Comparison of ENCODE assay signal across 27 cellular contexts in the genomic region with DNA sequence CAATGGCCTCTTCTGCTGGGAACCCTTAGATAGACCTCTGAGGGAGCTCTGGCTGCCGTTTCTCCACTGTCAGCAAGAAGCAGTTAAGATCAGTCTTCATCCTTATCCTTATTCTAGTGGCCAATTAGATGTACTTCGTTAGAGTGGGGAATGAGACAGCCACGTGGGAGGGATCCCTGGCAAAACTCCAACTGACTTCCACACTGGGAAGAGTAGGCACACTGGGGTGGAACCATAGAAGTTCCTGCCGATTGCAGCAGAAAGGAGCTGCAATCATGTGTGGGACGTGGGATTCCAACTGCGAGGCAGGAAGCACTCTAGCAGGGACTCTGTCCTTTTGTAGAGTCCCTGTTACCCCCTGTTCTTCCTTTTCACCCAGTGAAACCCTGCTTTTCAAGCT.
"Had no signal": no experiment of that assay in that cellular context is flagged by ENCODE, and none has a peak within 500 bp of the region (broad histone marks: within the 10 kb centered on the region; RNA-seq: fewer than 3 reads in every experiment).

No MANE protein-coding gene starts in this region.

- H3K4me1 ChIP-seq: adrenal gland, gastrocnemius medialis, heart left ventricle had no signal

- H3K9me3 ChIP-seq: adrenal gland, gastrocnemius medialis had no signal

- ATAC-seq: activated CD4-positive, alpha-beta T cell treated with anti-CD3 and anti-CD28 coated beads for 36 hours; activated CD8-positive, alpha-beta memory T cell treated with anti-CD3 and anti-CD28 coated beads, Interleukin-2, amount 10 ng/mL, durations not matched to agents 7 days and 5 days; activated CD8-positive, alpha-beta T cell treated with anti-CD3 and anti-CD28 coated beads, Interleukin-2, amount 10 ng/mL, durations not matched to agents 7 days and 5 days; activated naive CD8-positive, alpha-beta T cell treated with anti-CD3 and anti-CD28 coated beads, Interleukin-2, amount 50 U/mL, for 24 hours; esophagus mucosa; gastrocnemius medialis; heart left ventricle; T-helper 17 cell had no signal

- H3K36me3 ChIP-seq: adrenal gland, brain microvascular endothelial cell, gastrocnemius medialis, heart left ventricle had no signal

- H3K4me3 ChIP-seq: adrenal gland, coronary artery, dorsolateral prefrontal cortex, gastrocnemius medialis, heart left ventricle had no signal

- DNase-seq: activated CD4-positive, alpha-beta memory T cell treated with anti-CD3 and anti-CD28 coated beads for 36 hours; activated CD4-positive, alpha-beta T cell treated with anti-CD3 and anti-CD28 coated beads for 36 hours; activated CD4-positive, alpha-beta T cell treated with anti-CD3 and anti-CD28 coated beads, Interleukin-2, amount 10 ng/mL, durations not matched to agents 24 days and 14 days; activated CD4-positive, CD25-positive, alpha-beta regulatory T cell; activated CD4-positive, CD25-positive, alpha-beta regulatory T cell treated with anti-CD3 and anti-CD28 coated beads, Interleukin-2, amount 50 U/mL, for 72 hours; activated CD8-positive, alpha-beta memory T cell treated with anti-CD3 and anti-CD28 coated beads, Interleukin-2, amount 10 ng/mL, durations not matched to agents 7 days and 5 days; activated CD8-positive, alpha-beta memory T cell treated with anti-CD3 and anti-CD28 coated beads, Interleukin-2, amount 50 U/mL, for 4 hours; activated CD8-positive, alpha-beta T cell treated with anti-CD3 and anti-CD28 coated beads, Interleukin-2, amount 10 ng/mL, durations not matched to agents 7 days and 5 days; activated effector memory CD4-positive, alpha-beta T cell treated with anti-CD3 and anti-CD28 coated beads, Interleukin-2, amount 50 U/mL, for 16 hours; activated naive CD4-positive, alpha-beta T cell treated with anti-CD3 and anti-CD28 coated beads for 36 hours; activated naive CD8-positive, alpha-beta T cell treated with anti-CD3 and anti-CD28 coated beads for 36 hours; activated naive CD8-positive, alpha-beta T cell treated with anti-CD3 and anti-CD28 coated beads, Interleukin-2, amount 50 U/mL, for 24 hours; activated T-cell treated with anti-CD3 and anti-CD28 coated beads, Interleukin-2, amount 50 U/mL, for 1 hour; activated T-cell treated with anti-CD3 and anti-CD28 coated beads, Interleukin-2, amount 50 U/mL, for 48 hours; adrenal gland; brain microvascular endothelial cell; dorsolateral prefrontal cortex; effector memory CD4-positive, alpha-beta T cell; endodermal cell; foreskin fibroblast; gastrocnemius medialis; glutamatergic neuron; heart left ventricle; T-helper 17 cell; T1000 had no signal

- H3K27me3 ChIP-seq: adrenal gland, brain microvascular endothelial cell, gastrocnemius medialis, heart left ventricle had no signal

- H3K27ac ChIP-seq: adrenal gland, brain microvascular endothelial cell, coronary artery, dorsolateral prefrontal cortex, gastrocnemius medialis, heart left ventricle had no signal
